ENCODE assay signal across 24 cellular contexts in the genomic region with DNA sequence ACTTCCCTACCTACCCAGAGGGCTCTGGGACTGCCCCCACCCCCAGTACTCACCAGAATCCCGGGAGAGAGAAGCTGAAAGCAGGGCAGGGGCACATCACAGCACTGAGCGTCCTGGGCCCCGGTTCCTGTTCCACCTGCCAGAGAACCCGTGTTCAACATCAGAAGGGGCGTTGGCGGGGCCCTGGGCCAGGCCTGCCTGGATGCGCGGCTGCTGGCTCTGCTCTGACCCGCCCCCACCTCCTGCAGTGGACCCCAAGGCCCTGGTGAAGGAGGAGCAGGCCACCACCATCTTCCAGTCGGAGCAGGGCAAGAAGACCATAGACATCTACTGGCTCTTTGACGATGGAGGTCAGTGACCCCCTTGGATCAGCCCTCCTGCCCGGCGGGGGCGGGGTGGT. TPM values are rescaled to one million over a fixed set of nuclear protein-coding genes. Genes with fewer than 3 reads are reported as not detected.
A peak's percentile ranks its signal among the peaks of the same experiment; 100 is the strongest.
DNase-seq lines count a peak whose midpoint lies in the region; ATAC-seq and TF ChIP-seq lines count a peak whose summit lies in the region.
"Had no signal": no experiment of that assay in that cellular context is flagged by ENCODE, and none has a peak within 500 bp of the region (broad histone marks: within the 10 kb centered on the region; RNA-seq: fewer than 3 reads in every experiment).

No MANE protein-coding gene starts in this region.

- intact Hi-C loops in Right ventricle myocardium inferior (cut with DNase I), result no loop called here
- intact Hi-C loops in heart left ventricle (cut with DNase I), result no loop called here

- H3K4me2 ChIP-seq in BLaER1 treated with 17β-estradiol and CSF1 and Interleukin-3, amounts not matched to agents 10 nM and 100 nM, result peak overlapping the region in 6 of 11 experiments; percentile 8 to 48 (median 40); a peak in 6 of 22 replicates
- no peak overlapping the region for H3K4me2 ChIP-seq in neuronal stem cell (ENCODE audit: insufficient read depth, low read length, poor library complexity, severe bottlenecking)

- H2AK5ac ChIP-seq in neuronal stem cell (ENCODE audit: low read depth, low read length), result peak overlapping the region; percentile 8

- no peaks in the 10 kb centered on the region for H4K20me1 ChIP-seq in BLaER1 treated with 17β-estradiol and CSF1 and Interleukin-3, amounts not matched to agents 10 nM and 100 nM

- no peaks in the 10 kb centered on the region for H3K79me1 ChIP-seq in neuronal stem cell (ENCODE audit: low read depth, low read length)

- H3K4me3 ChIP-seq in heart left ventricle (no peak overlapping the region), neuronal stem cell (ENCODE audit: low read length in 2 of 2) (no peak overlapping the region)
- no peak overlapping the region for H3K4me3 ChIP-seq in BLaER1 treated with 17β-estradiol and CSF1 and Interleukin-3, amounts not matched to agents 10 nM and 100 nM
- H3K4me3 ChIP-seq: GM23248 had no signal

- H3K4me1 ChIP-seq in heart left ventricle (no peaks in the 10 kb centered on the region), neuronal stem cell (ENCODE audit: control insufficient read depth in 2 of 2, insufficient read depth in 1 of 2, low read depth in 1 of 2, low read length in 2 of 2) (no peaks in the 10 kb centered on the region)
- H3K4me1 ChIP-seq in BLaER1 treated with 17β-estradiol and CSF1 and Interleukin-3, amounts not matched to agents 10 nM and 100 nM, result peaks cover 10 to 40% (median 25%) of the 10 kb centered on the region in 10 experiments
- H3K4me1 ChIP-seq: BE2C had no signal

- no peak overlapping the region for H2BK12ac ChIP-seq in neuronal stem cell (ENCODE audit: low read length)

- H3K27me3 ChIP-seq in heart left ventricle, result no peaks in the 10 kb centered on the region
- H3K27me3 ChIP-seq in BLaER1 treated with 17β-estradiol and CSF1 and Interleukin-3, amounts not matched to agents 10 nM and 100 nM, result no peaks in the 10 kb centered on the region
- H3K27me3 ChIP-seq in neuronal stem cell (ENCODE audit: control insufficient read depth in 3 of 3, insufficient read depth in 3 of 3, low read depth in 1 of 3, low read length in 3 of 3), result peaks cover 0 to 11% (median 0%) of the 10 kb centered on the region in 3 experiments
- H3K27me3 ChIP-seq: BE2C had no signal

- no peak overlapping the region for H2BK5ac ChIP-seq in neuronal stem cell (ENCODE audit: low read length)

- H3K23ac ChIP-seq in neuronal stem cell (ENCODE audit: low read depth, low read length, poor library complexity), result no peak overlapping the region

- peak overlapping the region; percentile 20 for H3K27ac Mint-ChIP-seq in stimulated activated effector memory CD8-positive, alpha-beta T cell treated with anti-CD3 and anti-CD28 coated beads, Interleukin-12 subunit alpha, Interleukin-12 subunit beta, amount 100 ng/mL, for 72 hours

- no peak overlapping the region for H3K9ac ChIP-seq in BLaER1 treated with 17β-estradiol and CSF1 and Interleukin-3, amounts not matched to agents 10 nM and 100 nM
- no peak overlapping the region for H3K9ac ChIP-seq in neuronal stem cell (ENCODE audit: low read depth, low read length, poor library complexity)
- H3K9ac ChIP-seq: GM23248 had no signal

- H2BK15ac ChIP-seq in neuronal stem cell (ENCODE audit: low read length), result peak overlapping the region; percentile 18

- no peak overlapping the region for H3K4me3 Mint-ChIP-seq in stimulated activated effector memory CD8-positive, alpha-beta T cell treated with anti-CD3 and anti-CD28 coated beads, Interleukin-12 subunit alpha, Interleukin-12 subunit beta, amount 100 ng/mL, for 72 hours
- H3K4me3 Mint-ChIP-seq: CD4-positive, alpha-beta memory T cell had no signal

- WGBS in heart left ventricle, 4 donors, result 68 to 88% (median 86%) methylated on average over 13 to 14 of the region's 14 CpGs
- no CpG with 5 or more reads among the region's 14 CpGs for WGBS in neuronal stem cell (ENCODE audit: extremely low coverage in 2 of 2, insufficient read length in 2 of 2, insufficient replicate concordance in 1 of 2), 2 donors

- H3K27ac ChIP-seq in heart left ventricle, result no peak overlapping the region
- H3K27ac ChIP-seq in BLaER1 treated with 17β-estradiol and CSF1 and Interleukin-3, amounts not matched to agents 10 nM and 100 nM, result no peak overlapping the region
- no peak overlapping the region for H3K27ac ChIP-seq in neuronal stem cell (replicated peaks; ENCODE audit: low read length)
- H3K27ac ChIP-seq: 22Rv1, GM23248 had no signal

- no peak overlapping the region for H2AFZ ChIP-seq in neuronal stem cell (ENCODE audit: low read length)
- H2AFZ ChIP-seq: GM23248 had no signal

- H3K4ac ChIP-seq in neuronal stem cell (ENCODE audit: low read length), result no peak overlapping the region

- no peak overlapping the region for H2BK120ac ChIP-seq in neuronal stem cell (ENCODE audit: low read depth, low read length)

- no peak overlapping the region for H4K91ac ChIP-seq in neuronal stem cell (ENCODE audit: low read depth, low read length, poor library complexity)

- H3K36me3 ChIP-seq in heart left ventricle (no peaks in the 10 kb centered on the region), neuronal stem cell (replicated peaks in 1 of 2; ENCODE audit: control insufficient read depth in 2 of 2, insufficient read depth in 2 of 2, low read length in 2 of 2) (no peaks in the 10 kb centered on the region)
- no peaks in the 10 kb centered on the region for H3K36me3 ChIP-seq in BLaER1 treated with 17β-estradiol and CSF1 and Interleukin-3, amounts not matched to agents 10 nM and 100 nM
- H3K36me3 ChIP-seq: BE2C had no signal

- no peaks in the 10 kb centered on the region for H3K36me3 Mint-ChIP-seq in stimulated activated effector memory CD8-positive, alpha-beta T cell treated with anti-CD3 and anti-CD28 coated beads, Interleukin-12 subunit alpha, Interleukin-12 subunit beta, amount 100 ng/mL, for 72 hours
- H3K36me3 Mint-ChIP-seq: CD4-positive, alpha-beta memory T cell had no signal

- no peaks in the 10 kb centered on the region for H3K9me3 Mint-ChIP-seq in stimulated activated effector memory CD8-positive, alpha-beta T cell treated with anti-CD3 and anti-CD28 coated beads, Interleukin-12 subunit alpha, Interleukin-12 subunit beta, amount 100 ng/mL, for 72 hours
- H3K9me3 Mint-ChIP-seq: CD4-positive, alpha-beta memory T cell had no signal

- no peak for TF ChIP-seq POLR2A in heart left ventricle (IDR thresholded peaks at IDR 0.05)

- ATAC-seq in Right ventricle myocardium inferior, result no peak
- ATAC-seq in heart left ventricle, result no peak
- ATAC-seq in stimulated activated effector memory CD8-positive, alpha-beta T cell treated with anti-CD3 and anti-CD28 coated beads, Interleukin-12 subunit alpha, Interleukin-12 subunit beta, amount 100 ng/mL, for 72 hours, result no peak
- ATAC-seq in GM19328 (IDR thresholded peaks at IDR 0.05; ENCODE audit: unreplicated experiment), result no peak

- H3K14ac ChIP-seq in neuronal stem cell (ENCODE audit: low read length), result no peak overlapping the region

- H4K8ac ChIP-seq in neuronal stem cell (ENCODE audit: low read depth, low read length), result no peak overlapping the region

- TF ChIP-seq CTCF in heart left ventricle (IDR thresholded peaks at IDR 0.05), result no peak

- DNase-seq in Right ventricle myocardium inferior (ENCODE audit: missing footprints), result peak; percentile 20
- DNase-seq in heart left ventricle, result no peak
- DNase-seq in neuronal stem cell (ENCODE audit: low spot score), result no peak
- no peak for DNase-seq in stimulated activated effector memory CD8-positive, alpha-beta T cell treated with anti-CD3 and anti-CD28 coated beads, Interleukin-12 subunit alpha, Interleukin-12 subunit beta, amount 100 ng/mL, for 72 hours (ENCODE audit: low spot score in 2 of 2)
- no peak for DNase-seq in nucleus accumbens (lab: John Stamatoyannopoulos, UW)
- no peak for DNase-seq in activated CD8-positive, alpha-beta memory T cell treated with anti-CD3 and anti-CD28 coated beads, Interleukin-2, amount 50 U/mL, for 48 hours
- DNase-seq: AML-193; BE2C; C1 segment of cervical spinal cord; Calu3; CD4-positive, alpha-beta memory T cell; COR-L47; DMS53; DMS79 treated with DMSO at 0.1 percent for 48 hours; GM23248; H7; HCEC 1CT had no signal

- no peaks in the 10 kb centered on the region for H3K9me3 ChIP-seq in heart left ventricle
- H3K9me3 ChIP-seq in BLaER1 treated with 17β-estradiol and CSF1 and Interleukin-3, amounts not matched to agents 10 nM and 100 nM (replicated peaks in 1 of 11), result no peaks in the 10 kb centered on the region
- no peaks in the 10 kb centered on the region for H3K9me3 ChIP-seq in neuronal stem cell (replicated peaks in 1 of 2; ENCODE audit: control insufficient read depth in 2 of 2, insufficient read depth in 1 of 2, low read depth in 1 of 2, low read length in 2 of 2)
- H3K9me3 ChIP-seq: BE2C had no signal

- peaks cover 11% of the 10 kb centered on the region for H3K4me1 Mint-ChIP-seq in stimulated activated effector memory CD8-positive, alpha-beta T cell treated with anti-CD3 and anti-CD28 coated beads, Interleukin-12 subunit alpha, Interleukin-12 subunit beta, amount 100 ng/mL, for 72 hours
- H3K4me1 Mint-ChIP-seq: CD4-positive, alpha-beta memory T cell had no signal

- peak overlapping the region; percentile 33 for H3K18ac ChIP-seq in neuronal stem cell (ENCODE audit: low read length)

RNA-seq across cellular contexts. Expression of a gene that starts 27.7 kb away (rescaled TPM):
- total RNA-seq in Right ventricle myocardium inferior (not detected), heart left ventricle (under 1 TPM in 1 of 9 donors, not detected in 8; 0.08 TPM)
- not detected for polyA plus RNA-seq in heart left ventricle
- polyA plus RNA-seq in neuronal stem cell (2013, experiment 1 of 2), result not detected
- not detected for polyA plus RNA-seq in neuronal stem cell (2013, experiment 2 of 2)
- total RNA-seq: Calu3; CD4-positive, alpha-beta memory T cell; Daoy; G401; GM23248; H1; H7 had no signal
- polyA plus RNA-seq: AG04450; CD4-positive, alpha-beta memory T cell; GM23248; H1 had no signal

RNA-seq across cellular contexts. Expression of a gene that starts 39.2 kb away (rescaled TPM):
- total RNA-seq in Right ventricle myocardium inferior (114 TPM), heart left ventricle (100 to 1,000 TPM in 8 of 9 donors, 10 to 100 TPM in 1; 86.9 to 197 (median 117) TPM)
- 100 to 1,000 TPM in 1 of 2 donors, 10 to 100 TPM in 1; 41.4 to 226 TPM for polyA plus RNA-seq in heart left ventricle
- polyA plus RNA-seq in neuronal stem cell (2013, experiment 1 of 2), result 11.7 TPM
- polyA plus RNA-seq in neuronal stem cell (2013, experiment 2 of 2), result 12.1 TPM
